10 cellular contexts compared by ENCODE assay signal in the genomic region with DNA sequence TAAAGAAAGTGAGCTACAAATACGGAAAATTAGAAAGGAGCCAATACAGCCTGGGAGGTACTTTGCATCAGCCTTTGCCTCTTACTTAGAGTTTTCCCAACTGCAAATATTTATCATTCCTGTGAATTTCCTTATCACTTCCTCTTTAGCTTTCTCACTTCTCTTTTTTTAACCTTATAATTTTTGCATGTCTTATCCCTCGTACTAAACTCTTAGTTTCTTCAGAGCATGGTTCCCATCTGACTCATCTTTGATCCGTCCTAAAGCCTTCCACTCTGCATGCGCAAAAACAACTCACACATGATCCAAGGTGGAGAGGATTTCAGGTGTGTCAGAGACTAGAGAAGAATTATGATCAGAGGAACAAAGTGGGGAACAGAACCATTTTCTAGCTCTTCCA. TPM values are rescaled to one million over a fixed set of nuclear protein-coding genes. Genes with fewer than 3 reads are reported as not detected.
A peak's percentile ranks its signal among the peaks of the same experiment; 100 is the strongest.
DNase-seq lines count a peak whose midpoint lies in the region; ATAC-seq, FAIRE-seq and TF ChIP-seq lines count a peak whose summit lies in the region.
"Had no signal": no experiment of that assay in that cellular context is flagged by ENCODE, and none has a peak within 500 bp of the region (broad histone marks: within the 10 kb centered on the region; RNA-seq: fewer than 3 reads in every experiment).

No MANE protein-coding gene starts in this region.

- H4K20me1 ChIP-seq in hepatocyte (ENCODE audit: insufficient read depth, poor library complexity, severe bottlenecking) = no peaks in the 10 kb centered on the region
- H4K20me1 ChIP-seq in HepG2 (ENCODE audit: insufficient read depth, low read length) = no peaks in the 10 kb centered on the region

- H3K9me3 Mint-ChIP-seq in HFFc6 = peaks cover 15% of the 10 kb centered on the region
- H3K9me3 Mint-ChIP-seq: activated naive CD4-positive, alpha-beta T cell treated with anti-CD3 and anti-CD28 coated beads, Interleukin-2, amount 50 U/mL, for 24 hours had no signal

- POLR2A ChIA-PET in HepG2 (lab: Yijun Ruan, JAX) = interaction anchor here (2.7 kb wide), 1 partner anchor 9 kb away, joined by 10 read pairs; the partner anchor contains the start of gene SNAPC1

- no peak overlapping the region for H3K9ac ChIP-seq in HepG2 (ENCODE audit: insufficient read depth, low read depth, low read length)

- H3K27me3 ChIP-seq in hepatocyte (no peaks in the 10 kb centered on the region), HepG2 (ENCODE audit: control insufficient read depth in 1 of 2, insufficient read depth in 2 of 2, low read length in 2 of 2) (no peaks in the 10 kb centered on the region)

- peaks cover 58% of the 10 kb centered on the region for H3K36me3 Mint-ChIP-seq in HFFc6 (ENCODE audit: low read depth)

- BruUV-seq in HepG2 (replicated peaks; lab: Mats Ljungman, UMichigan) = no TSS peak

- H3K9me3 ChIP-seq in hepatocyte (ENCODE audit: low read depth) = no peaks in the 10 kb centered on the region
- H3K9me3 ChIP-seq in HepG2 (ENCODE audit: low read length) = no peaks in the 10 kb centered on the region

- H3K27ac ChIP-seq in hepatocyte = peak overlapping the region; percentile 26
- H3K27ac ChIP-seq in HepG2 (ENCODE audit: extremely low read length, insufficient read depth, low read length) = no peak overlapping the region

- H2AFZ ChIP-seq in hepatocyte (no peak overlapping the region), HepG2 (ENCODE audit: low read length) (no peak overlapping the region)

- no peaks in the 10 kb centered on the region for H3K9me2 ChIP-seq in hepatocyte (replicated peaks; ENCODE audit: insufficient read depth)

- no peak for TF ChIP-seq POLR2A in HepG2 (IDR thresholded peaks at IDR 0.05; ENCODE audit: insufficient read depth in 1 of 2, low read depth in 2 of 2, low read length in 2 of 2)

- peaks cover 81% of the 10 kb centered on the region for H3K4me1 Mint-ChIP-seq in HFFc6 (ENCODE audit: low read depth)

- DNase-seq in HFFc6 (no peak), NCI-H226 (peak; percentile 65), hepatocyte (ENCODE audit: low spot score) (peak; percentile 15), HepG2 (ENCODE audit: low spot score) (no peak), NCI-H2171 treated with DMSO at 0.1 percent for 48 hours (lab: John Stamatoyannopoulos, UW) (no peak), hepatic stellate cell (ENCODE audit: low spot score) (no peak)
- DNase-seq in stimulated activated CD4-positive, alpha-beta T cell treated with anti-CD3 and anti-CD28 coated beads, Interleukin-4, amount 100 ng/mL, for 4 hours = no peak

- intact Hi-C loops in HepG2 (cut with micrococcal nuclease; ENCODE audit: unreplicated experiment) = no loop called here

- H3K36me3 ChIP-seq in hepatocyte (replicated peaks; ENCODE audit: insufficient read depth, low read depth) (no peaks in the 10 kb centered on the region), HepG2 (replicated peaks in 1 of 2; ENCODE audit: control insufficient read depth in 1 of 2, insufficient read depth in 2 of 2, low read length in 2 of 2) (peaks cover 0 to 6% of the 10 kb centered on the region in 2 experiments; a peak in 1 of 5 replicates)

- H3K79me2 ChIP-seq in hepatocyte = no peaks in the 10 kb centered on the region
- no peaks in the 10 kb centered on the region for H3K79me2 ChIP-seq in HepG2 (ENCODE audit: insufficient read depth, low read length)

- in situ Hi-C loops in HepG2 (cut with HindIII; ENCODE audit: extremely low pct_ligation_motif_present, low pct_unique_long_range_greater_than_20kb) = no loop called here

- TF ChIP-seq EP300 in HepG2 (IDR thresholded peaks at IDR 0.05; ENCODE audit: low read depth in 2 of 2, low read length in 2 of 2) = no peak
- no peak for TF ChIP-seq EP300 in HepG2 (CRISPR knock-in tag; IDR thresholded peaks at IDR 0.05; ENCODE audit: borderline replicate concordance)

- TF ChIP-seq CTCF in HFFc6 (IDR thresholded peaks at IDR 0.05) (no peak), hepatocyte (IDR thresholded peaks at IDR 0.05; ENCODE audit: poor library complexity) (no peak), HepG2 (CRISPR knock-in tag; IDR thresholded peaks at IDR 0.05) (no peak)

- H3K4me3 Mint-ChIP-seq in HFFc6 = no peak overlapping the region

- ATAC-seq in GM18498 (IDR thresholded peaks at IDR 0.05; ENCODE audit: unreplicated experiment) (peak; percentile 40), HepG2 (no peak)

- CTCF ChIA-PET in HepG2 (lab: Yijun Ruan, JAX; ENCODE audit: low intra/inter-chr PET ratio, low total read pairs) = no interaction called here

- peak overlapping the region; percentile 42 for H3K27ac Mint-ChIP-seq in HFFc6

- 72% methylated on average over 4 of the region's 4 CpGs for WGBS in hepatocyte (ENCODE audit: low lambda C conversion rate, missing lambda C conversion rate)
- 88% methylated on average over 4 of the region's 4 CpGs for WGBS in HepG2 (ENCODE audit: low lambda C conversion rate)

- H3K4me2 ChIP-seq in hepatocyte (no peak overlapping the region), HepG2 (ENCODE audit: low read depth, low read length) (no peak overlapping the region)

- H3K4me1 ChIP-seq in hepatocyte (ENCODE audit: insufficient read depth) (no peaks in the 10 kb centered on the region), HepG2 (ENCODE audit: insufficient read depth, low read length) (peaks cover 26% of the 10 kb centered on the region)

- H3K4me3 ChIP-seq in hepatocyte (no peak overlapping the region), HepG2 (replicated peaks in 1 of 3; ENCODE audit: insufficient read depth in 1 of 3, low read depth in 2 of 3, low read length in 3 of 3) (no peak overlapping the region)

- no peak for FAIRE-seq in HepG2 (lab: Jason Lieb, UNC)

- H3K27me3 Mint-ChIP-seq in HFFc6 (ENCODE audit: insufficient read depth) = peaks cover 10% of the 10 kb centered on the region

- TF ChIP-seq RAD21 in HepG2 (CRISPR knock-in tag; IDR thresholded peaks at IDR 0.05) = no peak

RNA-seq across cellular contexts. Expression of gene SNAPC1, which starts 9.6 kb away (rescaled TPM):
- 10 to 100 TPM; 12.1 to 15.8 (median 14.6) TPM for total RNA-seq in HFFc6 (2021; fragmentation: NEBNext Ultra II Directional; extraction: Animal tissue kit (Norgen Biotek cat#: 25700))
- total RNA-seq in hepatocyte (7.7 and 10.5 TPM in 2 replicates), HepG2 (2016; rRNA removed; fragmentation: Illumina TruSeq; extraction: Trizol) (8.4 and 8.5 TPM in 2 replicates)
- polyA plus RNA-seq in hepatocyte (3.4 and 8.7 TPM in 2 replicates), HepG2 (2011; rRNA removed) (1.9 and 2.6 TPM in 2 replicates)
- 1.9 and 2.3 TPM in 2 replicates for total RNA-seq in HepG2 (2016; cell fraction: cytosol; rRNA removed; fragmentation: Illumina TruSeq; extraction: Trizol; ENCODE audit: low read depth)
- total RNA-seq in HepG2 (2016; cell fraction: insoluble cytoplasmic fraction; rRNA removed; fragmentation: Illumina TruSeq; extraction: Trizol) = 8.4 and 8.6 TPM in 2 replicates
- 2.8 and 3.6 TPM in 2 replicates for total RNA-seq in HepG2 (2016; cell fraction: membrane; rRNA removed; fragmentation: Illumina TruSeq; extraction: Trizol)
- 5.8 and 7.5 TPM in 2 replicates for total RNA-seq in HepG2 (2016; cell fraction: nucleus; rRNA removed; fragmentation: Illumina TruSeq; extraction: Trizol)
- polyA plus RNA-seq in HepG2 (2011; cell fraction: cytosol; rRNA removed) = 1.0 and 1.8 TPM in 2 replicates
- polyA plus RNA-seq in HepG2 (2011; cell fraction: nucleus; rRNA removed) = 0.90 and 0.97 TPM in 2 replicates
- 3.8 and 4.8 TPM in 2 replicates for polyA plus RNA-seq in HepG2 (2012)
- polyA plus RNA-seq in HepG2 (2016; cell fraction: cytosol; fragmentation: Illumina TruSeq; extraction: Trizol; ENCODE audit: low read depth) = 0.49 and 0.59 TPM in 2 replicates
- 6.9 TPM in 2 replicates for polyA plus RNA-seq in HepG2 (2016; cell fraction: insoluble cytoplasmic fraction; fragmentation: Illumina TruSeq; extraction: Trizol; ENCODE audit: low read depth)
- 0.82 and 1.0 TPM in 2 replicates for polyA plus RNA-seq in HepG2 (2016; cell fraction: membrane; fragmentation: Illumina TruSeq; extraction: Trizol; ENCODE audit: low read depth)
- polyA plus RNA-seq in HepG2 (2016; cell fraction: nucleus; fragmentation: Illumina TruSeq; extraction: Trizol; ENCODE audit: insufficient read depth, low read depth) = 7.6 and 9.2 TPM in 2 replicates
- 0.24 and 1.2 TPM in 2 replicates for polyA minus RNA-seq in HepG2 (2011; rRNA and poly(A)+ RNA removed; ENCODE audit: low replicate concordance)
- 2.5 and 2.7 TPM in 2 replicates for polyA minus RNA-seq in HepG2 (2011; cell fraction: cytosol; rRNA and poly(A)+ RNA removed)
- 2.6 and 4.0 TPM in 2 replicates for polyA minus RNA-seq in HepG2 (2011; cell fraction: nucleus; rRNA and poly(A)+ RNA removed)

RNA-seq across cellular contexts. Expression of gene HIF1A, which starts 57.3 kb away (rescaled TPM):
- total RNA-seq in HFFc6 (2021; fragmentation: NEBNext Ultra II Directional; extraction: Animal tissue kit (Norgen Biotek cat#: 25700)) = 100 to 1,000 TPM; 217 to 265 (median 233) TPM
- total RNA-seq in hepatocyte = 219 and 285 TPM in 2 replicates
- 169 and 181 TPM in 2 replicates for polyA plus RNA-seq in hepatocyte
- 126 and 211 TPM in 2 replicates for total RNA-seq in HepG2 (2016; rRNA removed; fragmentation: Illumina TruSeq; extraction: Trizol)
- 19.1 and 34.5 TPM in 2 replicates for total RNA-seq in HepG2 (2016; cell fraction: cytosol; rRNA removed; fragmentation: Illumina TruSeq; extraction: Trizol; ENCODE audit: low read depth)
- total RNA-seq in HepG2 (2016; cell fraction: insoluble cytoplasmic fraction; rRNA removed; fragmentation: Illumina TruSeq; extraction: Trizol) = 123 and 189 TPM in 2 replicates
- total RNA-seq in HepG2 (2016; cell fraction: membrane; rRNA removed; fragmentation: Illumina TruSeq; extraction: Trizol) = 36.2 and 39.8 TPM in 2 replicates
- total RNA-seq in HepG2 (2016; cell fraction: nucleus; rRNA removed; fragmentation: Illumina TruSeq; extraction: Trizol) = 102 and 119 TPM in 2 replicates
- 41.0 and 42.8 TPM in 2 replicates for polyA plus RNA-seq in HepG2 (2011; rRNA removed)
- polyA plus RNA-seq in HepG2 (2011; cell fraction: cytosol; rRNA removed) = 19.1 and 32.4 TPM in 2 replicates
- polyA plus RNA-seq in HepG2 (2011; cell fraction: nucleus; rRNA removed) = 26.9 and 40.5 TPM in 2 replicates
- polyA plus RNA-seq in HepG2 (2012) = 58.1 and 68.2 TPM in 2 replicates
- 3.1 and 3.4 TPM in 2 replicates for polyA plus RNA-seq in HepG2 (2016; cell fraction: cytosol; fragmentation: Illumina TruSeq; extraction: Trizol; ENCODE audit: low read depth)
- 155 and 156 TPM in 2 replicates for polyA plus RNA-seq in HepG2 (2016; cell fraction: insoluble cytoplasmic fraction; fragmentation: Illumina TruSeq; extraction: Trizol; ENCODE audit: low read depth)
- polyA plus RNA-seq in HepG2 (2016; cell fraction: membrane; fragmentation: Illumina TruSeq; extraction: Trizol; ENCODE audit: low read depth) = 11.9 and 12.5 TPM in 2 replicates
- 108 and 129 TPM in 2 replicates for polyA plus RNA-seq in HepG2 (2016; cell fraction: nucleus; fragmentation: Illumina TruSeq; extraction: Trizol; ENCODE audit: insufficient read depth, low read depth)
- 67.4 and 132 TPM in 2 replicates for polyA minus RNA-seq in HepG2 (2011; rRNA and poly(A)+ RNA removed; ENCODE audit: low replicate concordance)
- polyA minus RNA-seq in HepG2 (2011; cell fraction: cytosol; rRNA and poly(A)+ RNA removed) = 77.8 and 127 TPM in 2 replicates
- 102 and 161 TPM in 2 replicates for polyA minus RNA-seq in HepG2 (2011; cell fraction: nucleus; rRNA and poly(A)+ RNA removed)

RNA-seq across cellular contexts. Expression of gene SYT16, which starts 59.9 kb away (rescaled TPM):
- total RNA-seq in HFFc6 (2021; fragmentation: NEBNext Ultra II Directional; extraction: Animal tissue kit (Norgen Biotek cat#: 25700)) = 1 to 10 TPM; 1.9 to 5.3 (median 2.2) TPM
- 2.3 and 5.1 TPM in 2 replicates for total RNA-seq in hepatocyte
- 0.37 and 0.49 TPM in 2 replicates for polyA plus RNA-seq in hepatocyte
- total RNA-seq in HepG2 (2016; rRNA removed; fragmentation: Illumina TruSeq; extraction: Trizol) = 0.03 TPM in 1 of 2 replicates, not detected in the other
- total RNA-seq in HepG2 (2016; cell fraction: cytosol; rRNA removed; fragmentation: Illumina TruSeq; extraction: Trizol; ENCODE audit: low read depth) = not detected in 2 replicates
- total RNA-seq in HepG2 (2016; cell fraction: insoluble cytoplasmic fraction; rRNA removed; fragmentation: Illumina TruSeq; extraction: Trizol) = 0.03 TPM in 1 of 2 replicates, not detected in the other
- total RNA-seq in HepG2 (2016; cell fraction: membrane; rRNA removed; fragmentation: Illumina TruSeq; extraction: Trizol) = not detected in 2 replicates
- not detected in 2 replicates for total RNA-seq in HepG2 (2016; cell fraction: nucleus; rRNA removed; fragmentation: Illumina TruSeq; extraction: Trizol)
- not detected in 2 replicates for polyA plus RNA-seq in HepG2 (2011; rRNA removed)
- polyA plus RNA-seq in HepG2 (2011; cell fraction: cytosol; rRNA removed) = under 0.01 TPM in 1 of 2 replicates, not detected in the other
- not detected in 2 replicates for polyA plus RNA-seq in HepG2 (2011; cell fraction: nucleus; rRNA removed)
- not detected in 2 replicates for polyA plus RNA-seq in HepG2 (2012)
- not detected in 2 replicates for polyA plus RNA-seq in HepG2 (2016; cell fraction: cytosol; fragmentation: Illumina TruSeq; extraction: Trizol; ENCODE audit: low read depth)
- not detected in 2 replicates for polyA plus RNA-seq in HepG2 (2016; cell fraction: insoluble cytoplasmic fraction; fragmentation: Illumina TruSeq; extraction: Trizol; ENCODE audit: low read depth)
- not detected in 2 replicates for polyA plus RNA-seq in HepG2 (2016; cell fraction: membrane; fragmentation: Illumina TruSeq; extraction: Trizol; ENCODE audit: low read depth)
- not detected in 2 replicates for polyA plus RNA-seq in HepG2 (2016; cell fraction: nucleus; fragmentation: Illumina TruSeq; extraction: Trizol; ENCODE audit: insufficient read depth, low read depth)
- polyA minus RNA-seq in HepG2 (2011; rRNA and poly(A)+ RNA removed; ENCODE audit: low replicate concordance) = not detected in 2 replicates
- not detected in 2 replicates for polyA minus RNA-seq in HepG2 (2011; cell fraction: cytosol; rRNA and poly(A)+ RNA removed)
- under 0.01 TPM in 2 replicates for polyA minus RNA-seq in HepG2 (2011; cell fraction: nucleus; rRNA and poly(A)+ RNA removed)
- polyA plus RNA-seq: liver had no signal

Comparison
In these comparisons a context has a peak if more than half of its experiments do, and no peak if none do; other contexts are left out.
1. DNase-seq: peak in NCI-H226 (single experiment) and hepatocyte (single experiment); none in HFFc6 (single experiment), stimulated activated CD4-positive, alpha-beta T cell treated with anti-CD3 and anti-CD28 coated beads, Interleukin-4, amount 100 ng/mL, for 4 hours (0 of 2), HepG2 (single experiment), NCI-H2171 treated with DMSO at 0.1 percent for 48 hours (single experiment) and hepatic stellate cell (single experiment).